ENCODE assay signal across 26 cellular contexts in genomic region chr9:135084262-135084661, GRCh38. TPM values are rescaled to one million over a fixed set of nuclear protein-coding genes. Genes with fewer than 3 reads are reported as not detected.
DNase-seq lines count a peak whose midpoint lies in the region; ATAC-seq, FAIRE-seq and TF ChIP-seq lines count a peak whose summit lies in the region.
"Had no signal": no experiment of that assay in that cellular context is flagged by ENCODE, and none has a peak within 500 bp of the region (broad histone marks: within the 10 kb centered on the region; RNA-seq: fewer than 3 reads in every experiment).

No MANE protein-coding gene starts in this region.

- H3K4me3 ChIP-seq in A673 (ENCODE audit: low read depth, low read length, poor library complexity, severe bottlenecking) (no peak overlapping the region), HEK293 (ENCODE audit: low read depth, low read length) (no peak overlapping the region), WERI-Rb-1 (ENCODE audit: low read depth, low read length) (no peak overlapping the region), H1 (ENCODE audit: extremely low read depth in 1 of 4, insufficient read depth in 2 of 4, low read depth in 3 of 4, low read length in 4 of 4) (no peak overlapping the region)
- H3K4me3 ChIP-seq: A549; BLaER1 treated with 17β-estradiol and CSF1 and Interleukin-3, amounts not matched to agents 10 nM and 100 nM; GM12878 had no signal

- no peak overlapping the region for H3K23ac ChIP-seq in H1 (ENCODE audit: insufficient read length)

- H4K91ac ChIP-seq in H1 (replicated peaks; ENCODE audit: insufficient read length, low read length) = no peak overlapping the region

- peak overlapping the region; percentile 63 for H3K27ac ChIP-seq in A673 (ENCODE audit: low read depth, low read length, poor library complexity, severe bottlenecking)
- H3K27ac ChIP-seq in HEK293 (ENCODE audit: extremely low read depth, low read depth, low read length) = no peak overlapping the region
- peak overlapping the region; percentile 43 for H3K27ac ChIP-seq in WERI-Rb-1
- no peak overlapping the region for H3K27ac ChIP-seq in H1 (ENCODE audit: low read depth, low read length)
- H3K27ac ChIP-seq: 22Rv1; A549; BLaER1 treated with 17β-estradiol and CSF1 and Interleukin-3, amounts not matched to agents 10 nM and 100 nM; C4-2B had no signal

- intact Hi-C loops in A673 (cut with micrococcal nuclease; ENCODE audit: unreplicated experiment) = no loop called here

- H3K4me1 ChIP-seq in A673 (ENCODE audit: insufficient read depth, low read length, poor library complexity, severe bottlenecking) = peaks cover 41% of the 10 kb centered on the region
- H3K4me1 ChIP-seq in HEK293 (ENCODE audit: control insufficient read depth, insufficient read depth, low read length) = no peaks in the 10 kb centered on the region
- H3K4me1 ChIP-seq in H1 (replicated peaks in 1 of 4; ENCODE audit: control insufficient read depth in 3 of 4, insufficient read depth in 4 of 4, low read length in 3 of 4) = peaks cover 0 to 22% (median 6%) of the 10 kb centered on the region in 4 experiments; a peak in 5 of 7 replicates
- H3K4me1 ChIP-seq: Caco-2 had no signal

- H3K4me2 ChIP-seq in H1 (ENCODE audit: insufficient read depth in 1 of 2, low read depth in 2 of 2, low read length in 2 of 2) = no peak overlapping the region
- H3K4me2 ChIP-seq: A549 had no signal

- TF ChIP-seq RAD21 in H1 (IDR thresholded peaks at IDR 0.05 in 1 of 2, conservative IDR thresholded peaks at IDR 0.05 in 1 of 2; ENCODE audit: low read depth in 2 of 2, low read length in 2 of 2) = no peak

- no peak overlapping the region for H2BK12ac ChIP-seq in H1 (ENCODE audit: low read depth, low read length)

- H2BK5ac ChIP-seq in H1 (ENCODE audit: low read depth, low read length) = no peak overlapping the region

- 83% methylated on average over 1 of the region's 1 CpG; no CpG with 5 or more reads in 1 of the 2 experiments for WGBS in H1 (ENCODE audit: extremely low coverage in 1 of 2, insufficient coverage in 1 of 2, insufficient read length in 1 of 2, insufficient replicate concordance in 2 of 2, low coverage in 1 of 2, low lambda C conversion rate in 2 of 2, missing lambda C conversion rate in 1 of 2), 2 experiments

- H3K14ac ChIP-seq in H1 (ENCODE audit: insufficient read length) = no peak overlapping the region

- no peaks in the 10 kb centered on the region for H3K36me3 ChIP-seq in A673 (ENCODE audit: insufficient read depth, low read length, poor library complexity, severe bottlenecking)
- no peaks in the 10 kb centered on the region for H3K36me3 ChIP-seq in HEK293 (ENCODE audit: control insufficient read depth in 2 of 2, insufficient read depth in 1 of 2, low read length in 2 of 2)
- peaks cover 52% of the 10 kb centered on the region for H3K36me3 ChIP-seq in WERI-Rb-1
- H3K36me3 ChIP-seq in H1 (ENCODE audit: control insufficient read depth in 2 of 4, insufficient read depth in 4 of 4, low read length in 3 of 4) = no peaks in the 10 kb centered on the region
- H3K36me3 ChIP-seq: BE2C; BLaER1 treated with 17β-estradiol and CSF1 and Interleukin-3, amounts not matched to agents 10 nM and 100 nM had no signal

- CTCF ChIA-PET in A673 (lab: Charles Lee) = no interaction called here
- CTCF ChIA-PET in HEK293 (lab: Yijun Ruan, JAX) = interaction anchor here (0.6 to 2.1 kb wide), 4 partner anchors 326 to 346 kb away, joined by 3 to 16 read pairs (median 4); no protein-coding TSS in a partner anchor
- CTCF ChIA-PET in H1 (lab: Charles Lee; ENCODE audit: partially characterized antibody) = interaction anchor here (1.1 to 12.6 kb wide), 3 partner anchors 27 to 330 kb away, joined by 3 to 137 read pairs (median 7); no protein-coding TSS in a partner anchor

- no peak overlapping the region for H3K4ac ChIP-seq in H1 (replicated peaks; ENCODE audit: insufficient read length, low read depth, low read length)

- POLR2A ChIA-PET in A673 (lab: Charles Lee; ENCODE audit: low non-redundant PET) = no interaction called here
- POLR2A ChIA-PET in HEK293 (lab: Yijun Ruan, JAX) = no interaction called here
- POLR2A ChIA-PET in H1 (lab: Charles Lee; ENCODE audit: partially characterized antibody) = no interaction called here

- no peak overlapping the region for H3K9ac ChIP-seq in H1 (replicated peaks in 1 of 4; ENCODE audit: extremely low read depth in 1 of 4, low read depth in 3 of 4, low read length in 3 of 4)
- H3K9ac ChIP-seq: BLaER1 treated with 17β-estradiol and CSF1 and Interleukin-3, amounts not matched to agents 10 nM and 100 nM had no signal

- no peak overlapping the region for H4K5ac ChIP-seq in H1 (ENCODE audit: insufficient read length, low read depth, low read length)

- no peak for TF ChIP-seq CTCF in A673 (conservative IDR thresholded peaks at IDR 0.05; ENCODE audit: low read depth, low read length)
- no peak for TF ChIP-seq CTCF in HEK293 (tag by site-specific recombination; IDR thresholded peaks at IDR 0.05)
- TF ChIP-seq CTCF in WERI-Rb-1 (IDR thresholded peaks at IDR 0.05; ENCODE audit: low read depth, low read length) = no peak
- TF ChIP-seq CTCF in H1 (IDR thresholded peaks at IDR 0.05; ENCODE audit: control extremely low read depth in 1 of 3, insufficient read depth in 1 of 3, low read depth in 1 of 3, low read length in 3 of 3) = no peak

- TF ChIP-seq EP300 in H1 (IDR thresholded peaks at IDR 0.05; ENCODE audit: borderline replicate concordance in 1 of 2, low read depth in 2 of 2, low read length in 2 of 2) = no peak

- H2BK20ac ChIP-seq in H1 (ENCODE audit: low read length) = no peak overlapping the region

- H2BK15ac ChIP-seq in H1 (ENCODE audit: low read length) = 0 out of 2 replicates have a peak overlapping the region, but pooled peaks have one; percentile 46

- DNase-seq in A673 (ENCODE audit: low spot score) (no peak), WERI-Rb-1 (no peak), H1 (ENCODE audit: low read depth in 1 of 2, low spot score in 2 of 2) (no peak), DMS153 (lab: John Stamatoyannopoulos, UW) (no peak), nucleus accumbens (lab: John Stamatoyannopoulos, UW) (no peak)
- DNase-seq: ACHN; BE2C; Caco-2; Calu3; CD4-positive, alpha-beta T cell; CD8-positive, alpha-beta T cell; DMS53; DND-41; EL; GDM1 had no signal

- H4K20me1 ChIP-seq in H1 (replicated peaks in 1 of 2; ENCODE audit: control insufficient read depth in 1 of 2, insufficient read depth in 2 of 2, low read length in 2 of 2) = peaks cover 5 to 6% of the 10 kb centered on the region in 2 experiments

- H2BK120ac ChIP-seq in H1 (replicated peaks; ENCODE audit: low read depth, low read length) = no peak overlapping the region

- no peak overlapping the region for H2AFZ ChIP-seq in H1 (ENCODE audit: low read length)

- no peak overlapping the region for H4K8ac ChIP-seq in H1 (ENCODE audit: extremely low read depth, insufficient read depth, low read length)

- FAIRE-seq in H1 (lab: Jason Lieb, UNC) = no peak
- FAIRE-seq: A549, D721Med, GM12878, GM12892, GM18507 had no signal

- H3K79me1 ChIP-seq in H1 (ENCODE audit: low read depth, low read length) = no peaks in the 10 kb centered on the region; the same call in 1 of the 2 replicates

- H3K79me2 ChIP-seq in H1 (ENCODE audit: control insufficient read depth in 1 of 2, insufficient read depth in 2 of 2, low read length in 2 of 2) = peaks cover 0 to under 1% of the 10 kb centered on the region in 2 experiments; a peak in 1 of 4 replicates

- no peak overlapping the region for H3K18ac ChIP-seq in H1 (ENCODE audit: extremely low read depth, low read length)

- ATAC-seq in GM21717 (IDR thresholded peaks at IDR 0.05; ENCODE audit: unreplicated experiment) (no peak), GM19351 (IDR thresholded peaks at IDR 0.05; ENCODE audit: unreplicated experiment) (no peak)
- ATAC-seq: A549; CD8-positive, alpha-beta T cell; GM12878 had no signal

- H3K56ac ChIP-seq in H1 (replicated peaks; ENCODE audit: insufficient read length, low read depth, low read length) = no peak overlapping the region

- TF ChIP-seq POLR2A in H1 (IDR thresholded peaks at IDR 0.05; ENCODE audit: control extremely low read depth in 1 of 2, low read depth in 2 of 2, low read length in 2 of 2) = no peak

- H3K9me3 ChIP-seq in A673 (ENCODE audit: low read depth, low read length, poor library complexity, severe bottlenecking) (no peaks in the 10 kb centered on the region), HEK293 (ENCODE audit: control insufficient read depth, insufficient read depth, low read depth, low read length) (no peaks in the 10 kb centered on the region), WERI-Rb-1 (ENCODE audit: severe bottlenecking) (no peaks in the 10 kb centered on the region), H1 (ENCODE audit: insufficient read depth in 2 of 2, low read depth in 1 of 2, low read length in 1 of 2) (no peaks in the 10 kb centered on the region)
- H3K9me3 ChIP-seq: A549; BE2C; BLaER1 treated with 17β-estradiol and CSF1 and Interleukin-3, amounts not matched to agents 10 nM and 100 nM; Caco-2 had no signal

- no peaks in the 10 kb centered on the region for H3K27me3 ChIP-seq in A673 (replicated peaks; ENCODE audit: insufficient read depth, low read depth, low read length, poor library complexity)
- H3K27me3 ChIP-seq in WERI-Rb-1 (ENCODE audit: insufficient read depth, low read depth, severe bottlenecking) = no peaks in the 10 kb centered on the region
- peaks cover 0 to 11% (median 7%) of the 10 kb centered on the region in 4 experiments; a peak in 5 of 7 replicates for H3K27me3 ChIP-seq in H1 (replicated peaks in 1 of 4; ENCODE audit: control insufficient read depth in 3 of 4, extremely low read depth in 1 of 4, insufficient read depth in 3 of 4, low read length in 3 of 4)
- H3K27me3 ChIP-seq: BE2C had no signal

- no peak overlapping the region for H2AK5ac ChIP-seq in H1 (ENCODE audit: low read depth, low read length)

- H3K23me2 ChIP-seq in H1 (ENCODE audit: low read depth, low read length) = peaks cover 18% of the 10 kb centered on the region

- no TSS peak for BruUV-seq in A673 (replicated peaks; lab: Mats Ljungman, UMichigan)

TF ChIP-seq in HEK293, 187 proteins besides CTCF, POLR2A, EP300 and RAD21 (continues in another document):
- TF ChIP-seq ZNF629 (tag by site-specific recombination; IDR thresholded peaks at IDR 0.05) = no peak
- no peak for TF ChIP-seq ZNF544 (tag by site-specific recombination; IDR thresholded peaks at IDR 0.05)

TF ChIP-seq in H1, 55 proteins besides CTCF, POLR2A, EP300 and RAD21 (continues in another document):
- TF ChIP-seq CBX8 (IDR thresholded peaks at IDR 0.05; ENCODE audit: borderline replicate concordance, low read depth, low read length) = no peak
- no peak for TF ChIP-seq ASH2L (IDR thresholded peaks at IDR 0.05; ENCODE audit: low read length)
- TF ChIP-seq SIRT6 (IDR thresholded peaks at IDR 0.05; ENCODE audit: low read length) = no peak

RNA-seq across cellular contexts. Expression of gene OLFM1, which starts 3.2 kb away (rescaled TPM):
- total RNA-seq in A673 (2021) = 278 and 308 TPM in 2 replicates
- 47.9 and 53.4 TPM in 2 replicates for total RNA-seq in H1 (2021; fragmentation: NEBNext Ultra II Directional; extraction: Animal tissue kit (Norgen Biotek cat#: 25700))
- 49.7 and 53.0 TPM in 2 replicates for polyA plus RNA-seq in H1 (2011; rRNA removed)
- 37.8 TPM for polyA plus RNA-seq in H1 (2011; cell fraction: cytosol; rRNA removed)
- 42.9 TPM for polyA plus RNA-seq in H1 (2011; cell fraction: nucleus; rRNA removed)
- polyA plus RNA-seq in H1 (2012, experiment 1 of 2) = 67.7 to 74.9 TPM (median 71.8 TPM) in 4 replicates
- polyA plus RNA-seq in H1 (2012, experiment 2 of 2) = 33.0 TPM
- polyA plus RNA-seq in H1 (2013, experiment 1 of 2) = 44.2 TPM
- polyA plus RNA-seq in H1 (2013, experiment 2 of 2) = 49.5 TPM
- 23.8 and 30.3 TPM in 2 replicates for polyA minus RNA-seq in H1 (2011; rRNA and poly(A)+ RNA removed)
- polyA minus RNA-seq in H1 (2011; cell fraction: cytosol; rRNA and poly(A)+ RNA removed) = 18.1 TPM
- polyA minus RNA-seq in H1 (2011; cell fraction: nucleus; rRNA and poly(A)+ RNA removed) = 17.3 TPM
- total RNA-seq: Caco-2; CD4-positive, alpha-beta T cell; CD8-positive, alpha-beta T cell; GM12878 had no signal
- polyA plus RNA-seq: GM12878 had no signal

Comparison
In these comparisons a context has a peak if more than half of its experiments do, and no peak if none do; other contexts are left out.
1. H3K27ac ChIP-seq: peak in A673 (single experiment) and WERI-Rb-1 (single experiment); none in HEK293 (single experiment) and H1 (single experiment).